ENCODE assay signal across 1 cellular context in genomic region chr3:187079090-187080022, GRCh38.
TF ChIP-seq lines count a peak whose summit lies in the region.

No MANE protein-coding gene starts in this region.

TF ChIP-seq in H1, 55 proteins besides CTCF, POLR2A, EP300 and RAD21 (continued from another document):
- TF ChIP-seq ATF2 (IDR thresholded peaks at IDR 0.05; ENCODE audit: low read length) = no peak
- TF ChIP-seq TEAD4 (IDR thresholded peaks at IDR 0.05; ENCODE audit: low read depth, low read length) = no peak
- no peak for TF ChIP-seq SRF (IDR thresholded peaks at IDR 0.05; ENCODE audit: low read depth, low read length)
